In genomic region chr14:35201066-35201465, GRCh38 we compare ENCODE assay signal across 19 cellular contexts.
DNase-seq lines count a peak whose midpoint lies in the region; ATAC-seq and TF ChIP-seq lines count a peak whose summit lies in the region.
"Had no signal": no experiment of that assay in that cellular context is flagged by ENCODE, and none has a peak within 500 bp of the region (broad histone marks: within the 10 kb centered on the region; RNA-seq: fewer than 3 reads in every experiment).

No MANE protein-coding gene starts in this region.

- no peaks in the 10 kb centered on the region for H3K27me3 ChIP-seq in effector memory CD4-positive, alpha-beta T cell (replicated peaks; ENCODE audit: control insufficient read depth, insufficient read depth, low read length, poor library complexity, severe bottlenecking)
- H3K27me3 ChIP-seq in osteoblast (ENCODE audit: insufficient read depth, low read length), result no peaks in the 10 kb centered on the region
- H3K27me3 ChIP-seq: hepatocyte, MG63, neural progenitor cell had no signal

- no peaks in the 10 kb centered on the region for H3K79me2 ChIP-seq in osteoblast (ENCODE audit: insufficient read depth, low read length)
- H3K79me2 ChIP-seq: hepatocyte had no signal

- H3K4me1 Mint-ChIP-seq in activated naive CD4-positive, alpha-beta T cell treated with anti-CD3 and anti-CD28 coated beads, Interleukin-2, amount 50 U/mL, for 24 hours, result peaks cover 50% of the 10 kb centered on the region
- H3K4me1 Mint-ChIP-seq in T-cell, result peaks cover 34 to 58% (median 51%) of the 10 kb centered on the region in 3 donors

- H3K36me3 ChIP-seq in effector memory CD4-positive, alpha-beta T cell (ENCODE audit: control insufficient read depth, insufficient read depth, low read length), result no peaks in the 10 kb centered on the region
- no peaks in the 10 kb centered on the region for H3K36me3 ChIP-seq in osteoblast (ENCODE audit: insufficient read depth, low read length)
- H3K36me3 ChIP-seq: MG63, neural progenitor cell had no signal

- TF ChIP-seq CTCF in osteoblast (IDR thresholded peaks at IDR 0.05; ENCODE audit: extremely low read depth, low read depth, low read length), result no peak

- CTCF ChIA-PET in T-cell (lab: Charles Lee), result interaction anchor here in 1 of 2 donors (1.7 kb wide), 1 partner anchor 215 kb away, joined by 4 read pairs; no protein-coding TSS in a partner anchor

- no peaks in the 10 kb centered on the region for H4K20me1 ChIP-seq in osteoblast (ENCODE audit: insufficient read depth, low read length)

- peak overlapping the region; percentile 50 for H3K4me3 Mint-ChIP-seq in activated naive CD4-positive, alpha-beta T cell treated with anti-CD3 and anti-CD28 coated beads, Interleukin-2, amount 50 U/mL, for 24 hours
- peak overlapping the region in 2 of 3 donors; percentile 21 to 36 for H3K4me3 Mint-ChIP-seq in T-cell
- H3K4me3 Mint-ChIP-seq: effector memory CD8-positive, alpha-beta T cell; neural progenitor cell had no signal

- ATAC-seq in T-cell (replicated peaks in 1 of 4) (peak; percentile 53 to 64 (median 59)), GM19455 (IDR thresholded peaks at IDR 0.05; ENCODE audit: unreplicated experiment) (no peak)
- ATAC-seq: effector memory CD8-positive, alpha-beta T cell; PC-3 had no signal

- peaks cover 3% of the 10 kb centered on the region for H3K36me3 Mint-ChIP-seq in activated naive CD4-positive, alpha-beta T cell treated with anti-CD3 and anti-CD28 coated beads, Interleukin-2, amount 50 U/mL, for 24 hours
- peaks cover 3% of the 10 kb centered on the region for H3K36me3 Mint-ChIP-seq in T-cell
- H3K36me3 Mint-ChIP-seq: neural progenitor cell had no signal

- H3K9me3 Mint-ChIP-seq in activated naive CD4-positive, alpha-beta T cell treated with anti-CD3 and anti-CD28 coated beads, Interleukin-2, amount 50 U/mL, for 24 hours, result no peaks in the 10 kb centered on the region
- no peaks in the 10 kb centered on the region for H3K9me3 Mint-ChIP-seq in T-cell
- H3K9me3 Mint-ChIP-seq: effector memory CD8-positive, alpha-beta T cell; neural progenitor cell had no signal

- H3K27me3 Mint-ChIP-seq in activated naive CD4-positive, alpha-beta T cell treated with anti-CD3 and anti-CD28 coated beads, Interleukin-2, amount 50 U/mL, for 24 hours, result no peaks in the 10 kb centered on the region
- H3K27me3 Mint-ChIP-seq in T-cell, result no peaks in the 10 kb centered on the region
- H3K27me3 Mint-ChIP-seq: effector memory CD8-positive, alpha-beta T cell had no signal

- peak overlapping the region; percentile 37 for H3K27ac ChIP-seq in effector memory CD4-positive, alpha-beta T cell (ENCODE audit: insufficient read depth, low read length, poor library complexity, severe bottlenecking)
- no peak overlapping the region for H3K27ac ChIP-seq in osteoblast (ENCODE audit: low read depth, low read length)
- H3K27ac ChIP-seq: hepatocyte, neural progenitor cell had no signal

- no peaks in the 10 kb centered on the region for H3K9me3 ChIP-seq in effector memory CD4-positive, alpha-beta T cell (ENCODE audit: control insufficient read depth, low read length)
- no peaks in the 10 kb centered on the region for H3K9me3 ChIP-seq in osteoblast (ENCODE audit: low read depth, low read length)
- H3K9me3 ChIP-seq: MG63 had no signal

- peaks cover 34% of the 10 kb centered on the region for H3K4me1 ChIP-seq in effector memory CD4-positive, alpha-beta T cell (ENCODE audit: control insufficient read depth, insufficient read depth, low read length, poor library complexity, severe bottlenecking)
- no peaks in the 10 kb centered on the region for H3K4me1 ChIP-seq in osteoblast (ENCODE audit: insufficient read depth, low read length)
- H3K4me1 ChIP-seq: neural progenitor cell had no signal

- DNase-seq in activated naive CD4-positive, alpha-beta T cell (lab: John Stamatoyannopoulos, UW), result no peak
- DNase-seq in T-cell (peak in 1 of 34 experiments; percentile 8), osteoblast (ENCODE audit: insufficient read length, low spot score, missing footprints) (no peak), NCI-H526 treated with DMSO at 0.1 percent for 48 hours (lab: John Stamatoyannopoulos, UW) (no peak)
- DNase-seq in effector memory CD4-positive, alpha-beta T cell, result no peak
- DNase-seq: caudate nucleus; DMS79; effector memory CD8-positive, alpha-beta T cell; kidney glomerular epithelial cell; mesendoderm; MG63; NCI-H2081; NCI-H524; PC-3; retina had no signal

- no peak overlapping the region for H3K4me2 ChIP-seq in osteoblast (ENCODE audit: insufficient read depth, low read length)
- H3K4me2 ChIP-seq: hepatocyte, neural progenitor cell had no signal

- H3K27ac Mint-ChIP-seq in activated naive CD4-positive, alpha-beta T cell treated with anti-CD3 and anti-CD28 coated beads, Interleukin-2, amount 50 U/mL, for 24 hours, result peak overlapping the region; percentile 89
- H3K27ac Mint-ChIP-seq in T-cell, result peak overlapping the region; percentile 82 to 85
- H3K27ac Mint-ChIP-seq: neural progenitor cell had no signal

- H3K4me3 ChIP-seq in effector memory CD4-positive, alpha-beta T cell (ENCODE audit: insufficient read depth, low read depth, low read length, poor library complexity, severe bottlenecking), result no peak overlapping the region
- no peak overlapping the region for H3K4me3 ChIP-seq in osteoblast (ENCODE audit: insufficient read depth, low read length)
- H3K4me3 ChIP-seq: hepatocyte, MG63, neural progenitor cell had no signal

- POLR2A ChIA-PET in T-cell (lab: Charles Lee), result no interaction called here

- H2AFZ ChIP-seq in osteoblast (ENCODE audit: low read length), result no peak overlapping the region
- H2AFZ ChIP-seq: hepatocyte, neural progenitor cell had no signal
